Comparison of ENCODE assay signal across 32 cellular contexts in genomic region chr1:114988095-114988494, GRCh38. TPM values are rescaled to one million over a fixed set of nuclear protein-coding genes. Genes with fewer than 3 reads are reported as not detected.
"Had no signal": no experiment of that assay in that cellular context is flagged by ENCODE, and none has a peak within 500 bp of the region (broad histone marks: within the 10 kb centered on the region; RNA-seq: fewer than 3 reads in every experiment).

No MANE protein-coding gene starts in this region.

- H3K4me3 ChIP-seq: stomach, suprapubic skin, testis, thoracic aorta, thyroid gland, tibial artery, tibial nerve, transverse colon, upper lobe of left lung, upper lobe of right lung, uterus, vagina had no signal

- H3K27me3 ChIP-seq: stomach, suprapubic skin, testis, thyroid gland, tibial artery, tibial nerve, transverse colon, upper lobe of left lung, upper lobe of right lung, uterus, vagina had no signal

- ATAC-seq: stimulated activated effector memory CD8-positive, alpha-beta T cell treated with anti-CD3 and anti-CD28 coated beads, Interleukin-12 subunit alpha, Interleukin-12 subunit beta, amount 100 ng/mL, for 72 hours; stimulated activated memory B cell treated with anti-CD40 and anti-IgM and Interleukin-4, amounts not matched to agents 10 μg/mL and 1 μg/mL and 100 μg/mL, for 72 hours; stimulated activated naive B cell treated with anti-CD40 and anti-IgM and Interleukin-4, amounts not matched to agents 10 μg/mL and 1 μg/mL and 100 μg/mL, for 72 hours; stimulated activated naive CD8-positive, alpha-beta T cell treated with anti-CD3 and anti-CD28 coated beads, Interleukin-15, amount 100 ng/mL, for 72 hours; stimulated activated naive CD8-positive, alpha-beta T cell treated with anti-CD3 and anti-CD28 coated beads, Interleukin-15, Interleukin-2, amounts not matched to agents 100 U/mL and 50 U/mL, for 24 hours; upper lobe of right lung had no signal

- H3K9me3 ChIP-seq: testis, thyroid gland, vagina had no signal

- H3K27ac Mint-ChIP-seq: stimulated activated effector memory CD8-positive, alpha-beta T cell treated with anti-CD3 and anti-CD28 coated beads, Interleukin-12 subunit alpha, Interleukin-12 subunit beta, amount 100 ng/mL, for 72 hours; stimulated activated memory B cell treated with anti-CD40 and anti-IgM and Interleukin-4, amounts not matched to agents 10 μg/mL and 1 μg/mL and 100 μg/mL, for 72 hours; stimulated activated naive B cell treated with anti-CD40 and anti-IgM and Interleukin-4, amounts not matched to agents 10 μg/mL and 1 μg/mL and 100 μg/mL, for 72 hours; stimulated activated naive CD8-positive, alpha-beta T cell treated with anti-CD3 and anti-CD28 coated beads, Interleukin-15, amount 100 ng/mL, for 72 hours; stimulated activated naive CD8-positive, alpha-beta T cell treated with anti-CD3 and anti-CD28 coated beads, Interleukin-15, Interleukin-2, amounts not matched to agents 100 ng/mL and 50 ng/mL, for 24 hours; type B pancreatic cell had no signal

- H3K36me3 ChIP-seq: stomach, suprapubic skin, thoracic aorta, thyroid gland, tibial artery, tibial nerve, transverse colon, upper lobe of left lung, upper lobe of right lung, uterus, vagina had no signal

- H3K4me1 ChIP-seq: stomach, suprapubic skin, testis, thyroid gland, tibial artery, tibial nerve, transverse colon, upper lobe of left lung, upper lobe of right lung, uterus, vagina had no signal

- H3K4me3 Mint-ChIP-seq: stimulated activated effector memory CD8-positive, alpha-beta T cell treated with anti-CD3 and anti-CD28 coated beads, Interleukin-12 subunit alpha, Interleukin-12 subunit beta, amount 100 ng/mL, for 72 hours; stimulated activated memory B cell treated with anti-CD40 and anti-IgM and Interleukin-4, amounts not matched to agents 10 μg/mL and 1 μg/mL and 100 μg/mL, for 72 hours; stimulated activated naive B cell treated with anti-CD40 and anti-IgM and Interleukin-4, amounts not matched to agents 10 μg/mL and 1 μg/mL and 100 μg/mL, for 72 hours; stimulated activated naive CD8-positive, alpha-beta T cell treated with anti-CD3 and anti-CD28 coated beads, Interleukin-15, amount 100 ng/mL, for 72 hours; stimulated activated naive CD8-positive, alpha-beta T cell treated with anti-CD3 and anti-CD28 coated beads, Interleukin-15, Interleukin-2, amounts not matched to agents 100 ng/mL and 50 ng/mL, for 24 hours; type B pancreatic cell had no signal

- DNase-seq: stimulated activated CD4-positive, alpha-beta T cell treated with anti-CD3 and anti-CD28 coated beads, Interleukin-2, amount 100 ng/mL, for 48 hours; stimulated activated CD4-positive, alpha-beta T cell treated with anti-CD3 and anti-CD28 coated beads, Interleukin-4, amount 100 ng/mL, for 1 hour; stimulated activated CD4-positive, alpha-beta T cell treated with anti-CD3 and anti-CD28 coated beads, Interleukin-4, amount 100 ng/mL, for 24 hours; stimulated activated CD4-positive, alpha-beta T cell treated with anti-CD3 and anti-CD28 coated beads, Interleukin-4, amount 100 ng/mL, for 4 hours; stimulated activated CD8-positive, alpha-beta memory T cell treated with anti-CD3 and anti-CD28 coated beads, Interleukin-4, amount 100 ng/mL, for 48 hours; stimulated activated naive B cell treated with anti-CD40 and anti-IgM and Interleukin-4, amounts not matched to agents 10 μg/mL and 1 μg/mL and 100 μg/mL, for 72 hours; stimulated activated naive CD4-positive, alpha-beta T cell; stimulated activated naive CD4-positive, alpha-beta T cell treated with Interleukin-2 at 50 U/mL for 16 hours; stimulated activated naive CD8-positive, alpha-beta T cell treated with anti-CD3 and anti-CD28 coated beads, Interleukin-15, amount 100 ng/mL, for 72 hours; stimulated activated naive CD8-positive, alpha-beta T cell treated with anti-CD3 and anti-CD28 coated beads, Interleukin-15, Interleukin-2, amounts not matched to agents 100 U/mL and 50 U/mL, for 24 hours; stomach; substantia nigra; testis; thyroid gland; tibial artery; transverse colon; trophoblast cell; upper lobe of left lung; upper lobe of right lung; uterus had no signal

- H3K9me3 Mint-ChIP-seq: type B pancreatic cell had no signal

- H3K27ac ChIP-seq: stomach, suprapubic skin, testis, thoracic aorta, thyroid gland, tibial artery, tibial nerve, transverse colon, upper lobe of left lung, upper lobe of right lung, uterus, vagina had no signal

- H3K36me3 Mint-ChIP-seq: stimulated activated effector memory CD8-positive, alpha-beta T cell treated with anti-CD3 and anti-CD28 coated beads, Interleukin-12 subunit alpha, Interleukin-12 subunit beta, amount 100 ng/mL, for 72 hours; type B pancreatic cell had no signal

- H3K4me1 Mint-ChIP-seq: stimulated activated effector memory CD8-positive, alpha-beta T cell treated with anti-CD3 and anti-CD28 coated beads, Interleukin-12 subunit alpha, Interleukin-12 subunit beta, amount 100 ng/mL, for 72 hours; stimulated activated memory B cell treated with anti-CD40 and anti-IgM and Interleukin-4, amounts not matched to agents 10 μg/mL and 1 μg/mL and 100 μg/mL, for 72 hours; stimulated activated naive B cell treated with anti-CD40 and anti-IgM and Interleukin-4, amounts not matched to agents 10 μg/mL and 1 μg/mL and 100 μg/mL, for 72 hours; stimulated activated naive CD8-positive, alpha-beta T cell treated with anti-CD3 and anti-CD28 coated beads, Interleukin-15, amount 100 ng/mL, for 72 hours had no signal

- H3K27me3 Mint-ChIP-seq: stimulated activated naive CD8-positive, alpha-beta T cell treated with anti-CD3 and anti-CD28 coated beads, Interleukin-15, amount 100 ng/mL, for 72 hours had no signal

RNA-seq across cellular contexts. Expression of gene TSHB, which starts 41.5 kb away (rescaled TPM):
- total RNA-seq: stomach, subcutaneous adipose tissue, suprapubic skin, temporal lobe, testis, thoracic aorta, thyroid gland, tibial nerve, transverse colon, upper lobe of left lung, upper lobe of right lung, ureter, urinary bladder, uterus, vagina had no signal
